ENCODE assay signal across 8 cellular contexts in genomic region chr5:140114341-140115185, GRCh38. TPM values are rescaled to one million over a fixed set of nuclear protein-coding genes. Genes with fewer than 3 reads are reported as not detected.
DNase-seq lines count a peak whose midpoint lies in the region; ATAC-seq and TF ChIP-seq lines count a peak whose summit lies in the region.

No MANE protein-coding gene starts in this region.

- peak overlapping the region; percentile 74 for H3K27ac ChIP-seq in CD8-positive, alpha-beta memory T cell (ENCODE audit: low read depth, low read length)
- H3K27ac ChIP-seq in SJSA1 (peak overlapping the region; percentile 30; the same call in 1 of the 2 replicates), heart right ventricle (peak overlapping the region; percentile 74 to 95 (median 90))

- no peaks in the 10 kb centered on the region for H3K36me3 ChIP-seq in CD8-positive, alpha-beta memory T cell (ENCODE audit: insufficient read depth, low read length)
- H3K36me3 ChIP-seq in SJSA1 (peaks cover 22% of the 10 kb centered on the region), adipocyte (ENCODE audit: control insufficient read depth, insufficient read depth, low read length, severe bottlenecking) (no peaks in the 10 kb centered on the region), heart right ventricle (no peaks in the 10 kb centered on the region)

- no peaks in the 10 kb centered on the region for H3K9me3 Mint-ChIP-seq in CD8-positive, alpha-beta memory T cell

- DNase-seq in CD8-positive, alpha-beta memory T cell = peak; percentile 24 to 64 (median 34)
- DNase-seq in SJSA1 (ENCODE audit: low read depth in 1 of 2, low spot score in 2 of 2) = peak; percentile 76 to 80
- DNase-seq in adipocyte (ENCODE audit: low read depth) = peak; percentile 74
- peak; percentile 46 to 70 for DNase-seq in heart right ventricle
- peak; percentile 21 to 86 (median 32) for DNase-seq in posterior cingulate gyrus
- DNase-seq in GM20000 (ENCODE audit: low spot score) = no peak

- peak overlapping the region; percentile 86 to 99 (median 96) for H3K27ac Mint-ChIP-seq in CD8-positive, alpha-beta memory T cell

- H3K4me1 Mint-ChIP-seq in CD8-positive, alpha-beta memory T cell = peaks cover 54 to 83% (median 65%) of the 10 kb centered on the region in 3 donors

- TF ChIP-seq CTCF in heart right ventricle (IDR thresholded peaks at IDR 0.05) = no peak
- TF ChIP-seq CTCF in GM20000 (IDR thresholded peaks at IDR 0.05; ENCODE audit: extremely low read depth, missing control alignments) = no peak

- no peaks in the 10 kb centered on the region for H3K9me3 ChIP-seq in CD8-positive, alpha-beta memory T cell (ENCODE audit: low read length)
- H3K9me3 ChIP-seq in SJSA1 (replicated peaks) (no peaks in the 10 kb centered on the region), adipocyte (ENCODE audit: control insufficient read depth, low read length) (no peaks in the 10 kb centered on the region), heart right ventricle (no peaks in the 10 kb centered on the region)

- H3K4me3 Mint-ChIP-seq in CD8-positive, alpha-beta memory T cell = peak overlapping the region; percentile 94 to 98 (median 95)

- CTCF ChIA-PET in CD8-positive, alpha-beta memory T cell (lab: Charles Lee) = interaction anchor here (1.1 to 6.4 kb wide), 4 partner anchors 18 to 61 kb away, joined by 3 to 53 read pairs (median 6); partner anchors contain the start of gene CYSTM1

- H3K27me3 Mint-ChIP-seq in CD8-positive, alpha-beta memory T cell = no peaks in the 10 kb centered on the region

- H3K27me3 ChIP-seq in CD8-positive, alpha-beta memory T cell (ENCODE audit: insufficient read depth, low read length, poor library complexity, severe bottlenecking) = no peaks in the 10 kb centered on the region
- H3K27me3 ChIP-seq in SJSA1 (replicated peaks) (no peaks in the 10 kb centered on the region), adipocyte (replicated peaks; ENCODE audit: control insufficient read depth, insufficient read depth, low read length) (no peaks in the 10 kb centered on the region), heart right ventricle (peaks cover 0 to 17% (median 0%) of the 10 kb centered on the region in 7 donors)

- H3K4me1 ChIP-seq in CD8-positive, alpha-beta memory T cell (ENCODE audit: insufficient read depth, low read length) = peaks cover 63% of the 10 kb centered on the region
- H3K4me1 ChIP-seq in SJSA1 (replicated peaks) = peaks cover 31% of the 10 kb centered on the region
- H3K4me1 ChIP-seq in adipocyte (ENCODE audit: control insufficient read depth, insufficient read depth, low read length) = peaks cover 61% of the 10 kb centered on the region
- H3K4me1 ChIP-seq in heart right ventricle = peaks cover 3 to 79% (median 69%) of the 10 kb centered on the region in 9 donors

- peak overlapping the region; percentile 81 for H3K4me3 ChIP-seq in CD8-positive, alpha-beta memory T cell (ENCODE audit: low read length)
- H3K4me3 ChIP-seq in SJSA1 (peak overlapping the region; percentile 68), adipocyte (ENCODE audit: low read length) (peak overlapping the region; percentile 90), heart right ventricle (peak overlapping the region; percentile 55 to 89 (median 76))

- intact Hi-C loops in heart right ventricle (cut with DNase I) = loop anchor here in 1 of 10 donors (2.0 kb wide), 1 partner anchor 30 kb away; no protein-coding TSS in a partner anchor
- intact Hi-C loops in posterior cingulate gyrus (cut with DNase I) = loop anchor here (5.0 kb wide), 1 partner anchor 33 kb away; no protein-coding TSS in a partner anchor

- H3K36me3 Mint-ChIP-seq in CD8-positive, alpha-beta memory T cell = peaks cover 0 to 7% (median 0%) of the 10 kb centered on the region in 3 donors

- WGBS in heart right ventricle, 2 donors = 3% methylated on average over 65 of the region's 65 CpGs

- H3K9ac ChIP-seq in adipocyte (ENCODE audit: low read length) = peak overlapping the region; percentile 90

- POLR2A ChIA-PET in CD8-positive, alpha-beta memory T cell (lab: Charles Lee) = interaction anchor here (0.5 to 1.6 kb wide), 7 partner anchors 10 to 1548 kb away, joined by 3 to 5 read pairs (median 3); no protein-coding TSS in a partner anchor

- ATAC-seq in GM19395 (IDR thresholded peaks at IDR 0.05; ENCODE audit: unreplicated experiment) = peak; percentile 31
- ATAC-seq in HG03520 (IDR thresholded peaks at IDR 0.05; ENCODE audit: unreplicated experiment) = peak; percentile 36
- ATAC-seq in heart right ventricle = peak; percentile 26 to 77 (median 54)

RNA-seq across cellular contexts. Expression of gene PURA, which starts 0.7 kb away (rescaled TPM):
- total RNA-seq in CD8-positive, alpha-beta memory T cell = 10 to 100 TPM; 14.8 to 16.4 TPM
- polyA plus RNA-seq in CD8-positive, alpha-beta memory T cell = 4.8 TPM
- total RNA-seq in SJSA1 (2014; rRNA removed; shearing (Covaris generic)) = 13.3 and 16.7 TPM in 2 replicates
- total RNA-seq in heart right ventricle = 10 to 100 TPM; 19.4 to 27.7 (median 24.5) TPM
- 1 to 10 TPM; 3.2 to 7.5 TPM for polyA plus RNA-seq in heart right ventricle

RNA-seq across cellular contexts. Expression of gene IGIP, which starts 11.2 kb away (rescaled TPM):
- total RNA-seq in CD8-positive, alpha-beta memory T cell = 1 to 10 TPM; 3.7 to 4.1 TPM
- polyA plus RNA-seq in CD8-positive, alpha-beta memory T cell = 0.29 TPM
- 4.7 and 5.5 TPM in 2 replicates for total RNA-seq in SJSA1 (2014; rRNA removed; shearing (Covaris generic))
- 10 to 100 TPM in 8 of 10 donors, 1 to 10 TPM in 2; 9.5 to 17.2 (median 13.0) TPM for total RNA-seq in heart right ventricle
- polyA plus RNA-seq in heart right ventricle = 10 to 100 TPM in 1 of 2 donors, 1 to 10 TPM in 1; 5.0 to 12.1 TPM

Comparison
In these comparisons a context has a peak if more than half of its experiments do, and no peak if none do; other contexts are left out.
1. H3K27ac ChIP-seq: peak in every context shown above with its lines; median percentile 90 in heart right ventricle; 74 in CD8-positive, alpha-beta memory T cell; 30 in SJSA1.